Comparison of ENCODE assay signal across 12 cellular contexts in genomic region chr17:74011963-74012362, GRCh38.
A peak's percentile ranks its signal among the peaks of the same experiment; 100 is the strongest.
DNase-seq lines count a peak whose midpoint lies in the region; ATAC-seq, FAIRE-seq and TF ChIP-seq lines count a peak whose summit lies in the region.
"Had no signal": no experiment of that assay in that cellular context is flagged by ENCODE, and none has a peak within 500 bp of the region (broad histone marks: within the 10 kb centered on the region; RNA-seq: fewer than 3 reads in every experiment).

No MANE protein-coding gene starts in this region.

- no peak overlapping the region for H2AFZ ChIP-seq in hepatocyte

- no peak for FAIRE-seq in GM12891 (lab: Jason Lieb, UNC)
- FAIRE-seq: kidney had no signal

- peak overlapping the region; percentile 32 for H3K4me2 ChIP-seq in hepatocyte

- TF ChIP-seq CTCF in hepatocyte (IDR thresholded peaks at IDR 0.05; ENCODE audit: poor library complexity) = no peak

- no peaks in the 10 kb centered on the region for H4K20me1 ChIP-seq in hepatocyte (ENCODE audit: insufficient read depth, poor library complexity, severe bottlenecking)

- H3K4me1 ChIP-seq in hepatocyte (ENCODE audit: insufficient read depth) = peaks cover 10% of the 10 kb centered on the region

- H3K4me3 ChIP-seq in hepatocyte = no peak overlapping the region
- H3K4me3 ChIP-seq: MG63 had no signal

- no peaks in the 10 kb centered on the region for H3K9me3 ChIP-seq in hepatocyte (ENCODE audit: low read depth)
- H3K9me3 ChIP-seq: MG63 had no signal

- peak overlapping the region; percentile 8 for H3K27ac ChIP-seq in hepatocyte

- no peaks in the 10 kb centered on the region for H3K27me3 ChIP-seq in hepatocyte

- H3K36me3 ChIP-seq in hepatocyte (replicated peaks; ENCODE audit: insufficient read depth, low read depth) = no peaks in the 10 kb centered on the region
- H3K36me3 ChIP-seq: MG63 had no signal

- WGBS in hepatocyte (ENCODE audit: low lambda C conversion rate, missing lambda C conversion rate) = 43% methylated on average over 7 of the region's 7 CpGs

- TF ChIP-seq POLR2A in GM12891 (IDR thresholded peaks at IDR 0.05; ENCODE audit: low read depth, low read length) = no peak

- ATAC-seq in HG03025 (IDR thresholded peaks at IDR 0.05; ENCODE audit: low FRiP score, unreplicated experiment) (no peak), GM19395 (IDR thresholded peaks at IDR 0.05; ENCODE audit: unreplicated experiment) (no peak)
- ATAC-seq: sciatic nerve had no signal

- DNase-seq in D341Med (ENCODE audit: low spot score) (peak; percentile 94), NCI-H146 treated with DMSO at 0.1 percent for 48 hours (lab: John Stamatoyannopoulos, UW; ENCODE audit: unreplicated experiment) (peak; percentile 81), NCI-H526 treated with DMSO at 0.1 percent for 48 hours (lab: John Stamatoyannopoulos, UW) (peak; percentile 4), hepatocyte (ENCODE audit: low spot score) (peak; percentile 28), GM12891 (ENCODE audit: insufficient read length, low spot score) (no peak), amygdala (lab: John Stamatoyannopoulos, UW) (no peak)
- DNase-seq: dermis blood vessel endothelial cell, kidney, MG63 had no signal

- H3K9me2 ChIP-seq in hepatocyte (replicated peaks; ENCODE audit: insufficient read depth) = no peaks in the 10 kb centered on the region

- no peaks in the 10 kb centered on the region for H3K79me2 ChIP-seq in hepatocyte

TF ChIP-seq in GM12891, 5 proteins besides CTCF, POLR2A, EP300 and RAD21:
- TF ChIP-seq POLR2AphosphoS5 (IDR thresholded peaks at IDR 0.05; ENCODE audit: low read depth, low read length) = no peak
- no peak for TF ChIP-seq POU2F2 (IDR thresholded peaks at IDR 0.05; ENCODE audit: low read depth, low read length)
TF ChIP-seq in GM12891: peak in this region for 0.

Comparison
In these comparisons a context has a peak if more than half of its experiments do, and no peak if none do; other contexts are left out.
1. DNase-seq: peak in D341Med (single experiment), NCI-H146 treated with DMSO at 0.1 percent for 48 hours (single experiment), NCI-H526 treated with DMSO at 0.1 percent for 48 hours (single experiment) and hepatocyte (single experiment); none in GM12891 (single experiment) and amygdala (0 of 56).